8 cellular contexts compared by ENCODE assay signal in the genomic region with DNA sequence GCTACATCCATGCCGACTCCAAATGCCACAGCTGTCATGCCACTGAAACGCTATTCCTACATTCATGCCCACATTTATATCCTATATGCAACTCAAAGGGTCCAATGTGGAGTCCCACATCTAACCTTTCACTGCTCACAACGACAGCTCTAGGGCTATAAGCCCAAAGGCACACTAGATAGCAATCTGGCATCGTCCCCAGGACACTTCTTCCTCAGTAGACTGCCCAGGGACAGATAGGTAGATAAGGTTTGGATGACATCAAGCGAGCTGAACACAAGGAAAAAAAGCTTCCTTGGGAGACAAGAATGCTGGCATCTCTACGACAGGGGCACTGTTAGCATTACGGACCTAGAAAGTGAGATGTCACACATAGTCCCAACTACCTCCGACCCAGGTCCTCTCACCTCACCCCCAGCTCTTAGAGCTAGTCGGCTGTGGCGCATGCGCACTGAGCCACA. TPM values are rescaled to one million over a fixed set of nuclear protein-coding genes. Genes with fewer than 3 reads are reported as not detected.
A peak's percentile ranks its signal among the peaks of the same experiment; 100 is the strongest.
DNase-seq lines count a peak whose midpoint lies in the region; ATAC-seq and TF ChIP-seq lines count a peak whose summit lies in the region.

No MANE protein-coding gene starts in this region.

- H3K27ac ChIP-seq in heart left ventricle (peak overlapping the region; percentile 24 to 95 (median 84)), skeletal muscle tissue (ENCODE audit: low read depth, low read length) (peak overlapping the region; percentile 80), thyroid gland (no peak overlapping the region)

- peak overlapping the region; percentile 15 to 89 (median 62) for H3K4me3 ChIP-seq in heart left ventricle
- peak overlapping the region; percentile 70 to 81 (median 72) for H3K4me3 ChIP-seq in skeletal muscle tissue (ENCODE audit: low read length in 3 of 3)
- peak overlapping the region in 1 of 3 donors; percentile 40 for H3K4me3 ChIP-seq in thyroid gland (replicated peaks in 1 of 3)

- WGBS in heart left ventricle, 4 donors: 12 to 24% (median 17%) methylated on average over 11 of the region's 11 CpGs
- 16 to 30% methylated on average over 5 to 9 of the region's 11 CpGs for WGBS in thyroid gland, 2 donors

- H3K9ac ChIP-seq in skeletal muscle tissue (ENCODE audit: low read depth in 1 of 3, low read length in 3 of 3): peak overlapping the region in 2 of 3 donors; percentile 67 to 87

- ATAC-seq in HG03139 (IDR thresholded peaks at IDR 0.05; ENCODE audit: unreplicated experiment) (peak; percentile 13), heart left ventricle (peak in 2 of 4 donors; percentile 41 to 57), HG02885 (IDR thresholded peaks at IDR 0.05; ENCODE audit: poor library complexity, unreplicated experiment) (no peak)
- ATAC-seq in activated CD8-positive, alpha-beta T cell treated with anti-CD3 and anti-CD28 coated beads, Interleukin-2, amount 10 ng/mL, durations not matched to agents 7 days and 5 days: no peak

- TF ChIP-seq POLR2A in heart left ventricle (IDR thresholded peaks at IDR 0.05) (no peak), thyroid gland (IDR thresholded peaks at IDR 0.05) (no peak)

- no peak overlapping the region for H3K27ac Mint-ChIP-seq in activated CD8-positive, alpha-beta T cell treated with anti-CD3 and anti-CD28 coated beads, Interleukin-2, amount 10 ng/mL, durations not matched to agents 7 days and 5 days

- H3K27me3 Mint-ChIP-seq in activated CD8-positive, alpha-beta T cell treated with anti-CD3 and anti-CD28 coated beads, Interleukin-2, amount 10 ng/mL, durations not matched to agents 7 days and 5 days (ENCODE audit: low read depth): peaks cover 8% of the 10 kb centered on the region

- intact Hi-C loops in heart left ventricle (cut with DNase I): no loop called here
- intact Hi-C loops in thyroid gland (cut with DNase I): no loop called here

- CTCF ChIA-PET in activated CD8-positive, alpha-beta T cell treated with anti-CD3 and anti-CD28 coated beads, Interleukin-2, amount 10 ng/mL, durations not matched to agents 7 days and 5 days (lab: Charles Lee): interaction anchor here (0.6 to 2.0 kb wide), 3 partner anchors 14 to 143 kb away, joined by 3 to 12 read pairs (median 3); no protein-coding TSS in a partner anchor

- H3K4me3 Mint-ChIP-seq in activated CD8-positive, alpha-beta T cell treated with anti-CD3 and anti-CD28 coated beads, Interleukin-2, amount 10 ng/mL, durations not matched to agents 7 days and 5 days: peak overlapping the region; percentile 71

- POLR2A ChIA-PET in activated CD8-positive, alpha-beta T cell treated with anti-CD3 and anti-CD28 coated beads, Interleukin-2, amount 10 ng/mL, durations not matched to agents 7 days and 5 days (lab: Charles Lee): no interaction called here

- no peaks in the 10 kb centered on the region for H3K9me3 Mint-ChIP-seq in activated CD8-positive, alpha-beta T cell treated with anti-CD3 and anti-CD28 coated beads, Interleukin-2, amount 10 ng/mL, durations not matched to agents 7 days and 5 days (ENCODE audit: insufficient read depth)

- DNase-seq in activated gamma-delta T cell treated with Interleukin-2 at 50 U/mL for 16 hours: peak; percentile 46
- DNase-seq in activated gamma-delta T cell (lab: John Stamatoyannopoulos, UW): no peak
- peak; percentile 65 for DNase-seq in activated CD8-positive, alpha-beta T cell treated with anti-CD3 and anti-CD28 coated beads, Interleukin-2, amount 10 ng/mL, durations not matched to agents 7 days and 5 days
- DNase-seq in heart left ventricle: peak in 2 of 5 donors; percentile 82 to 83
- no peak for DNase-seq in thyroid gland

- H3K36me3 ChIP-seq in heart left ventricle: no peaks in the 10 kb centered on the region
- H3K36me3 ChIP-seq in skeletal muscle tissue (ENCODE audit: control insufficient read depth in 3 of 3, insufficient read depth in 3 of 3, low read length in 3 of 3): no peaks in the 10 kb centered on the region
- no peaks in the 10 kb centered on the region for H3K36me3 ChIP-seq in thyroid gland

- peaks cover 0 to 11% (median 0%) of the 10 kb centered on the region in 12 donors for H3K4me1 ChIP-seq in heart left ventricle
- peaks cover 2 to 9% (median 6%) of the 10 kb centered on the region in 3 donors for H3K4me1 ChIP-seq in skeletal muscle tissue (ENCODE audit: control insufficient read depth in 3 of 3, insufficient read depth in 3 of 3, low read length in 3 of 3)
- no peaks in the 10 kb centered on the region for H3K4me1 ChIP-seq in thyroid gland

- peaks cover 3% of the 10 kb centered on the region for H3K4me1 Mint-ChIP-seq in activated CD8-positive, alpha-beta T cell treated with anti-CD3 and anti-CD28 coated beads, Interleukin-2, amount 10 ng/mL, durations not matched to agents 7 days and 5 days (ENCODE audit: low read depth)

- no peaks in the 10 kb centered on the region for H3K36me3 Mint-ChIP-seq in activated CD8-positive, alpha-beta T cell treated with anti-CD3 and anti-CD28 coated beads, Interleukin-2, amount 10 ng/mL, durations not matched to agents 7 days and 5 days (ENCODE audit: low read depth)

- no peaks in the 10 kb centered on the region for H3K9me3 ChIP-seq in heart left ventricle
- no peaks in the 10 kb centered on the region for H3K9me3 ChIP-seq in skeletal muscle tissue (ENCODE audit: control insufficient read depth in 3 of 3, low read length in 3 of 3)
- H3K9me3 ChIP-seq in thyroid gland: no peaks in the 10 kb centered on the region

- peaks cover 0 to 33% (median 0%) of the 10 kb centered on the region in 9 donors for H3K27me3 ChIP-seq in heart left ventricle
- H3K27me3 ChIP-seq in skeletal muscle tissue (ENCODE audit: control insufficient read depth in 3 of 3, insufficient read depth in 3 of 3, low read length in 3 of 3): peaks cover 0 to 9% (median 0%) of the 10 kb centered on the region in 3 donors
- H3K27me3 ChIP-seq in thyroid gland: peaks cover under 1% of the 10 kb centered on the region

- TF ChIP-seq CTCF in heart left ventricle (IDR thresholded peaks at IDR 0.05) (peak in 1 of 12 donors; percentile 11), thyroid gland (IDR thresholded peaks at IDR 0.05) (no peak)

RNA-seq across cellular contexts. Expression of gene RAB9B, which starts 0.7 kb away (rescaled TPM):
- total RNA-seq in activated CD8-positive, alpha-beta T cell treated with anti-CD3 and anti-CD28 coated beads, Interleukin-2, amount 10 ng/mL, durations not matched to agents 7 days and 5 days: under 1 TPM; 0.29 to 0.31 TPM
- total RNA-seq in heart left ventricle: 10 to 100 TPM in 8 of 9 donors, 1 to 10 TPM in 1; 7.6 to 44.7 (median 28.4) TPM
- polyA plus RNA-seq in heart left ventricle: 1 to 10 TPM; 6.8 to 8.3 TPM
- 19.8 TPM for total RNA-seq in skeletal muscle tissue
- 1 to 10 TPM; 1.9 to 4.1 (median 2.9) TPM for total RNA-seq in thyroid gland

RNA-seq across cellular contexts. Expression of gene PLP1, which starts 54.7 kb away (rescaled TPM):
- total RNA-seq in activated CD8-positive, alpha-beta T cell treated with anti-CD3 and anti-CD28 coated beads, Interleukin-2, amount 10 ng/mL, durations not matched to agents 7 days and 5 days: not detected
- 10 to 100 TPM in 1 of 9 donors, 1 to 10 TPM in 8; 1.2 to 12.5 (median 4.1) TPM for total RNA-seq in heart left ventricle
- 1 to 10 TPM; 1.5 to 2.9 TPM for polyA plus RNA-seq in heart left ventricle
- 41.8 TPM for total RNA-seq in skeletal muscle tissue
- 1 to 10 TPM in 3 of 4 donors, under 1 TPM in 1; 0.33 to 2.2 (median 1.5) TPM for total RNA-seq in thyroid gland

Comparison
In these comparisons a context has a peak if more than half of its experiments do, and no peak if none do; other contexts are left out.
1. DNase-seq: peak in activated gamma-delta T cell treated with Interleukin-2 at 50 U/mL for 16 hours (single experiment) and activated CD8-positive, alpha-beta T cell treated with anti-CD3 and anti-CD28 coated beads, Interleukin-2, amount 10 ng/mL, durations not matched to agents 7 days and 5 days (single experiment); none in activated gamma-delta T cell (single experiment) and thyroid gland (0 of 2).
2. H3K27ac ChIP-seq: peak in heart left ventricle (12 of 12) and skeletal muscle tissue (single experiment); none in thyroid gland (0 of 3).